ENCODE assay signal across 10 cellular contexts in the genomic region with DNA sequence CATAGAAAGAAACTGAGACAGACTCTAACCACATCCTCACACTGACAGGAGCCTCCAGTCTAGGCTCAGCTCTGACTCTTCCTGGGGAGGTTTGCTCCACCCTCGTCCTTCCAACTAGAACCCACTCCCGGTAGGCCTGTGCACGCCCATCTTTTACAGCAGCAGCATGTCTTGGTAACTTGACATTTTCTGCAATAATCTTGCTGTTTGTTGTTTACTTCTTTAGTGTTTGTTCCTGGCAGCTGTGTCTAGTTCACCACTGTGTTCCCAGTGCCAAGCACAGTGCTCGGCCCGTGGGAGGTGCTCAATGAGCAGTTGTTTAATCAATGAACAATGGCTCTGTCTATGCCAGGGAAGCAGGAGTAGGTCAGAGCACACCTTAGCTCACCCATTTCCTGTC. TPM values are rescaled to one million over a fixed set of nuclear protein-coding genes. Genes with fewer than 3 reads are reported as not detected.
"Had no signal": no experiment of that assay in that cellular context is flagged by ENCODE, and none has a peak within 500 bp of the region (broad histone marks: within the 10 kb centered on the region; RNA-seq: fewer than 3 reads in every experiment).

No MANE protein-coding gene starts in this region.

- DNase-seq: GM23248, GOT3, H7, HFFc6 had no signal

- ATAC-seq: HCT116, HepG2 had no signal

- H3K4me3 Mint-ChIP-seq: HFFc6, IgD-negative memory B cell had no signal

- H3K27ac Mint-ChIP-seq: HFFc6, IgD-negative memory B cell had no signal

- H3K4me3 ChIP-seq: GM23248, HAP-1 had no signal

- FAIRE-seq: HepG2 had no signal

- H3K4me1 Mint-ChIP-seq: IgD-negative memory B cell had no signal

- H3K36me3 ChIP-seq: HAP-1 had no signal

- H3K27ac ChIP-seq: GM23248, HL-60 had no signal

- H3K27me3 Mint-ChIP-seq: IgD-negative memory B cell had no signal

- H3K9me3 ChIP-seq: HAP-1 had no signal

- H3K4me1 ChIP-seq: HAP-1 had no signal

- H3K36me3 Mint-ChIP-seq: IgD-negative memory B cell had no signal

RNA-seq across cellular contexts. Expression of gene ZNF729, which starts 23.1 kb away (rescaled TPM):
- total RNA-seq: GM23248, H7, HepG2, HFFc6, HT1080 had no signal
